Comparison of ENCODE assay signal across 8 cellular contexts in genomic region chr6:42428326-42429041, GRCh38. TPM values are rescaled to one million over a fixed set of nuclear protein-coding genes. Genes with fewer than 3 reads are reported as not detected.
A peak's percentile ranks its signal among the peaks of the same experiment; 100 is the strongest.
DNase-seq lines count a peak whose midpoint lies in the region; ATAC-seq and TF ChIP-seq lines count a peak whose summit lies in the region.

No MANE protein-coding gene starts in this region.

- H3K36me3 ChIP-seq in muscle layer of duodenum (ENCODE audit: control insufficient read depth in 1 of 2, insufficient read depth in 2 of 2, low read length in 2 of 2): peaks cover 0 to 5% of the 10 kb centered on the region in 2 donors

- H3K27ac ChIP-seq in CD4-positive, alpha-beta T cell (ENCODE audit: low read depth, low read length): peak overlapping the region; percentile 24
- peak overlapping the region; percentile 39 for H3K27ac ChIP-seq in muscle layer of duodenum (ENCODE audit: low read length)
- peak overlapping the region in 1 of 2 donors; percentile 47 for H3K27ac ChIP-seq in coronary artery

- intact Hi-C loops in CD4-positive, alpha-beta T cell (cut with DNase I, micrococcal nuclease): loop anchor here in 1 of 2 experiments (2.0 kb wide), 1 partner anchor 16 kb away; no protein-coding TSS in a partner anchor

- peak; percentile 73 for ATAC-seq in CD4-positive, alpha-beta T cell (ENCODE audit: poor library complexity)
- peak; percentile 79 for ATAC-seq in HG03175 (IDR thresholded peaks at IDR 0.05; ENCODE audit: unreplicated experiment)
- ATAC-seq in activated naive CD8-positive, alpha-beta T cell treated with anti-CD3 and anti-CD28 coated beads, Interleukin-2, amount 50 U/mL, for 24 hours: peak; percentile 57
- ATAC-seq in GM18520 (IDR thresholded peaks at IDR 0.05; ENCODE audit: unreplicated experiment): no peak

- H3K4me3 Mint-ChIP-seq in CD4-positive, alpha-beta T cell: peak overlapping the region; percentile 61
- H3K4me3 Mint-ChIP-seq in activated naive CD8-positive, alpha-beta T cell treated with anti-CD3 and anti-CD28 coated beads, Interleukin-2, amount 50 U/mL, for 24 hours: no peak overlapping the region

- CTCF ChIA-PET in CD4-positive, alpha-beta T cell (lab: Charles Lee): interaction anchor here (0.7 to 1.9 kb wide), 4 partner anchors 8 to 119 kb away, joined by 3 to 8 read pairs (median 3); no protein-coding TSS in a partner anchor

- no peaks in the 10 kb centered on the region for H3K27me3 ChIP-seq in CD4-positive, alpha-beta T cell (ENCODE audit: control insufficient read depth, insufficient read depth, low read length)
- H3K27me3 ChIP-seq in muscle layer of duodenum (ENCODE audit: low read depth, low read length): no peaks in the 10 kb centered on the region

- peaks cover 17 to 25% of the 10 kb centered on the region in 2 donors for H3K4me1 ChIP-seq in muscle layer of duodenum (ENCODE audit: control insufficient read depth in 1 of 2, insufficient read depth in 2 of 2, low read length in 2 of 2)

- no peaks in the 10 kb centered on the region for H3K27me3 Mint-ChIP-seq in CD4-positive, alpha-beta T cell
- no peaks in the 10 kb centered on the region for H3K27me3 Mint-ChIP-seq in activated naive CD8-positive, alpha-beta T cell treated with anti-CD3 and anti-CD28 coated beads, Interleukin-2, amount 50 U/mL, for 24 hours

- TF ChIP-seq CTCF in CD4-positive, alpha-beta T cell (IDR thresholded peaks at IDR 0.05): no peak
- no peak for TF ChIP-seq CTCF in coronary artery (IDR thresholded peaks at IDR 0.05)

- peaks cover 5% of the 10 kb centered on the region for H3K9me3 ChIP-seq in CD4-positive, alpha-beta T cell (ENCODE audit: control insufficient read depth, low read length)
- peaks cover 0 to 5% of the 10 kb centered on the region in 2 donors for H3K9me3 ChIP-seq in muscle layer of duodenum (ENCODE audit: control insufficient read depth in 1 of 2, low read length in 2 of 2)

- H3K36me3 Mint-ChIP-seq in CD4-positive, alpha-beta T cell (ENCODE audit: low read depth): peaks cover 37% of the 10 kb centered on the region
- H3K36me3 Mint-ChIP-seq in activated naive CD8-positive, alpha-beta T cell treated with anti-CD3 and anti-CD28 coated beads, Interleukin-2, amount 50 U/mL, for 24 hours (ENCODE audit: low read depth): peaks cover 6% of the 10 kb centered on the region

- peak overlapping the region; percentile 87 for H3K27ac Mint-ChIP-seq in CD4-positive, alpha-beta T cell
- H3K27ac Mint-ChIP-seq in activated naive CD8-positive, alpha-beta T cell treated with anti-CD3 and anti-CD28 coated beads, Interleukin-2, amount 50 U/mL, for 24 hours: peak overlapping the region; percentile 73

- no peaks in the 10 kb centered on the region for H3K9me3 Mint-ChIP-seq in CD4-positive, alpha-beta T cell
- H3K9me3 Mint-ChIP-seq in activated naive CD8-positive, alpha-beta T cell treated with anti-CD3 and anti-CD28 coated beads, Interleukin-2, amount 50 U/mL, for 24 hours: peaks cover 3% of the 10 kb centered on the region

- peaks cover 70% of the 10 kb centered on the region for H3K4me1 Mint-ChIP-seq in CD4-positive, alpha-beta T cell (ENCODE audit: low read depth)
- peaks cover 54% of the 10 kb centered on the region for H3K4me1 Mint-ChIP-seq in activated naive CD8-positive, alpha-beta T cell treated with anti-CD3 and anti-CD28 coated beads, Interleukin-2, amount 50 U/mL, for 24 hours

- H3K4me3 ChIP-seq in muscle layer of duodenum (ENCODE audit: low read depth in 1 of 2, low read length in 2 of 2): no peak overlapping the region
- no peak overlapping the region for H3K4me3 ChIP-seq in coronary artery

- peak in 4 of 10 experiments; percentile 16 to 35 (median 27) for DNase-seq in CD4-positive, alpha-beta T cell
- DNase-seq in activated naive CD8-positive, alpha-beta T cell treated with anti-CD3 and anti-CD28 coated beads, Interleukin-2, amount 50 U/mL, for 24 hours: no peak
- DNase-seq in coronary artery (ENCODE audit: low spot score): no peak
- DNase-seq in NCI-H524 (lab: John Stamatoyannopoulos, UW): no peak
- DNase-seq in cerebellar nuclear complex (lab: John Stamatoyannopoulos, UW): no peak

- POLR2A ChIA-PET in CD4-positive, alpha-beta T cell (lab: Charles Lee): interaction anchor here (0.6 to 2.6 kb wide), 10 partner anchors 12 to 425 kb away, joined by 3 to 18 read pairs (median 4); partner anchors contain the start of gene TRERF1

RNA-seq across cellular contexts. Expression of gene TRERF1, which starts 23.2 kb away (rescaled TPM):
- total RNA-seq in CD4-positive, alpha-beta T cell: 10 to 100 TPM; 31.0 to 31.7 TPM
